9 cellular contexts compared by ENCODE assay signal in the genomic region with DNA sequence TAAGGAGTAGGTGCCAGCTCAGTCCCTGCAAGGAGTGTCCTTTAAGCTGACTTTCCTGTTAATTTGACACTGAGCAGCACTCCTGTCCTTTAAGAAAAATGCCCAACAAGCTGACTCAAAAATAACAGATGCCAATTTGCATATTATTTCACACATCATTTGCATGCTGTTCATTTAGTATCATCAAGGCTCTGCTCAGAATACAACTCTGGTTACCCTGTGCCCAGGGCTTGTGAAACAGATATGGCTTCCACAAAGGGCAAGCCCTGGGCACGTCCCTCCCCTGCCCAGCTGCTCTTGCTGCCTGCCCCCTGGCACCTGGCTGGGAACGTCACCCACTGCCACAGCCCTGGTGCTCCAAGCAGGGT. TPM values are rescaled to one million over a fixed set of nuclear protein-coding genes. Genes with fewer than 3 reads are reported as not detected.
A peak's percentile ranks its signal among the peaks of the same experiment; 100 is the strongest.
DNase-seq lines count a peak whose midpoint lies in the region; ATAC-seq, FAIRE-seq and TF ChIP-seq lines count a peak whose summit lies in the region.
"Had no signal": no experiment of that assay in that cellular context is flagged by ENCODE, and none has a peak within 500 bp of the region (broad histone marks: within the 10 kb centered on the region; RNA-seq: fewer than 3 reads in every experiment).

No MANE protein-coding gene starts in this region.

- no peaks in the 10 kb centered on the region for H3K23me2 ChIP-seq in H1 (ENCODE audit: low read depth, low read length)

- no peak overlapping the region for H2BK12ac ChIP-seq in H1 (ENCODE audit: low read depth, low read length)

- no peak overlapping the region for H3K14ac ChIP-seq in H1 (ENCODE audit: insufficient read length)

- no peak for TF ChIP-seq CTCF in H1 (IDR thresholded peaks at IDR 0.05; ENCODE audit: control extremely low read depth in 1 of 3, insufficient read depth in 1 of 3, low read depth in 1 of 3, low read length in 3 of 3)

- no peak overlapping the region for H3K9ac ChIP-seq in H1 (replicated peaks in 1 of 4; ENCODE audit: extremely low read depth in 1 of 4, low read depth in 3 of 4, low read length in 3 of 4)

- H3K23ac ChIP-seq in H1 (ENCODE audit: insufficient read length), result no peak overlapping the region

- no peaks in the 10 kb centered on the region for H3K79me1 ChIP-seq in H1 (ENCODE audit: low read depth, low read length)

- no peak overlapping the region for H3K56ac ChIP-seq in H1 (replicated peaks; ENCODE audit: insufficient read length, low read depth, low read length)

- peaks cover 0 to 28% (median under 1%) of the 10 kb centered on the region in 4 donors for H3K4me1 Mint-ChIP-seq in naive thymus-derived CD8-positive, alpha-beta T cell

- no peak overlapping the region for H2AFZ ChIP-seq in H1 (ENCODE audit: low read length)

- no peak overlapping the region for H3K18ac ChIP-seq in H1 (ENCODE audit: extremely low read depth, low read length)

- no peak overlapping the region for H3K4me3 ChIP-seq in H1 (ENCODE audit: extremely low read depth in 1 of 4, insufficient read depth in 2 of 4, low read depth in 3 of 4, low read length in 4 of 4)
- H3K4me3 ChIP-seq: prostate gland had no signal

- peak overlapping the region; percentile 35; the same call in 1 of the 2 replicates for H2BK5ac ChIP-seq in H1 (ENCODE audit: low read depth, low read length)

- no peak overlapping the region for H4K5ac ChIP-seq in H1 (ENCODE audit: insufficient read length, low read depth, low read length)

- H3K27ac Mint-ChIP-seq in naive thymus-derived CD8-positive, alpha-beta T cell, result no peak overlapping the region

- H2BK20ac ChIP-seq in H1 (ENCODE audit: low read length), result no peak overlapping the region

- no peaks in the 10 kb centered on the region for H4K20me1 ChIP-seq in H1 (replicated peaks in 1 of 2; ENCODE audit: control insufficient read depth in 1 of 2, insufficient read depth in 2 of 2, low read length in 2 of 2)

- no peaks in the 10 kb centered on the region for H3K9me3 Mint-ChIP-seq in naive thymus-derived CD8-positive, alpha-beta T cell

- no peak overlapping the region for H3K4me3 Mint-ChIP-seq in naive thymus-derived CD8-positive, alpha-beta T cell

- CTCF ChIA-PET in H1 (lab: Charles Lee; ENCODE audit: partially characterized antibody), result interaction anchor here (0.6 to 7.0 kb wide), 16 partner anchors 8 to 193 kb away, joined by 3 to 80 read pairs (median 4); a partner anchor contains a TSS

- no peak for TF ChIP-seq RAD21 in H1 (IDR thresholded peaks at IDR 0.05 in 1 of 2, conservative IDR thresholded peaks at IDR 0.05 in 1 of 2; ENCODE audit: low read depth in 2 of 2, low read length in 2 of 2)

- no peaks in the 10 kb centered on the region for H3K36me3 ChIP-seq in H1 (ENCODE audit: control insufficient read depth in 2 of 4, insufficient read depth in 4 of 4, low read length in 3 of 4)
- H3K36me3 ChIP-seq: prostate gland had no signal

- peak overlapping the region; percentile 12 for H4K91ac ChIP-seq in H1 (replicated peaks; ENCODE audit: insufficient read length, low read length)

- H3K36me3 Mint-ChIP-seq in naive thymus-derived CD8-positive, alpha-beta T cell, result no peaks in the 10 kb centered on the region

- no peak overlapping the region for H3K4ac ChIP-seq in H1 (replicated peaks; ENCODE audit: insufficient read length, low read depth, low read length)

- no peaks in the 10 kb centered on the region for H3K79me2 ChIP-seq in H1 (ENCODE audit: control insufficient read depth in 1 of 2, insufficient read depth in 2 of 2, low read length in 2 of 2)

- no peak overlapping the region for H2BK120ac ChIP-seq in H1 (replicated peaks; ENCODE audit: low read depth, low read length)

- TF ChIP-seq POLR2A in GM12891 (IDR thresholded peaks at IDR 0.05; ENCODE audit: low read depth, low read length), result no peak
- no peak for TF ChIP-seq POLR2A in H1 (IDR thresholded peaks at IDR 0.05; ENCODE audit: control extremely low read depth in 1 of 2, low read depth in 2 of 2, low read length in 2 of 2)

- POLR2A ChIA-PET in H1 (lab: Charles Lee; ENCODE audit: partially characterized antibody), result interaction anchor here (1.2 to 2.9 kb wide), 3 partner anchors 8 to 253 kb away, joined by 3 to 15 read pairs (median 4); no protein-coding TSS in a partner anchor
- POLR2A ChIA-PET in naive thymus-derived CD8-positive, alpha-beta T cell (lab: Charles Lee), result interaction anchor here (0.6 kb wide), 1 partner anchor 115 kb away, joined by 7 read pairs; no protein-coding TSS in a partner anchor

- DNase-seq in GM12891 (ENCODE audit: insufficient read length, low spot score) (no peak), H1 (ENCODE audit: low read depth in 1 of 2, low spot score in 2 of 2) (no peak), NCI-H2081 treated with DMSO at 0.1 percent for 48 hours (lab: John Stamatoyannopoulos, UW) (no peak), dermis blood vessel endothelial cell (no peak)
- no peak for DNase-seq in naive thymus-derived CD8-positive, alpha-beta T cell
- DNase-seq in effector CD8-positive, alpha-beta T cell (lab: John Stamatoyannopoulos, UW), result no peak

- H3K27me3 Mint-ChIP-seq in naive thymus-derived CD8-positive, alpha-beta T cell, result peaks cover 0 to 17% (median 3%) of the 10 kb centered on the region in 5 donors

- peak; percentile 32 for ATAC-seq in GM19452 (IDR thresholded peaks at IDR 0.05; ENCODE audit: unreplicated experiment)
- ATAC-seq in HG03066 (IDR thresholded peaks at IDR 0.05; ENCODE audit: low read depth, unreplicated experiment), result peak; percentile 33
- ATAC-seq in naive thymus-derived CD8-positive, alpha-beta T cell, result no peak

- no peak overlapping the region for H4K8ac ChIP-seq in H1 (ENCODE audit: extremely low read depth, insufficient read depth, low read length)

- no peaks in the 10 kb centered on the region for H3K9me3 ChIP-seq in H1 (ENCODE audit: insufficient read depth in 2 of 2, low read depth in 1 of 2, low read length in 1 of 2)
- H3K9me3 ChIP-seq: prostate gland had no signal

- H2AK5ac ChIP-seq in H1 (ENCODE audit: low read depth, low read length), result no peak overlapping the region

- H2BK15ac ChIP-seq in H1 (ENCODE audit: low read length), result no peak overlapping the region

- FAIRE-seq in GM12891 (lab: Jason Lieb, UNC) (no peak), H1 (lab: Jason Lieb, UNC) (no peak)

- H3K27me3 ChIP-seq in H1 (replicated peaks in 1 of 4; ENCODE audit: control insufficient read depth in 3 of 4, extremely low read depth in 1 of 4, insufficient read depth in 3 of 4, low read length in 3 of 4), result no peaks in the 10 kb centered on the region; a peak in 1 of 7 replicates

- WGBS in H1 (ENCODE audit: extremely low coverage in 1 of 2, insufficient coverage in 1 of 2, insufficient read length in 1 of 2, insufficient replicate concordance in 2 of 2, low coverage in 1 of 2, low lambda C conversion rate in 2 of 2, missing lambda C conversion rate in 1 of 2), 2 experiments, result 81% methylated on average over 2 of the region's 2 CpGs; no CpG with 5 or more reads in 1 of the 2 experiments

- TF ChIP-seq EP300 in H1 (IDR thresholded peaks at IDR 0.05; ENCODE audit: borderline replicate concordance in 1 of 2, low read depth in 2 of 2, low read length in 2 of 2), result no peak

- H3K4me1 ChIP-seq in H1 (replicated peaks in 1 of 4; ENCODE audit: control insufficient read depth in 3 of 4, insufficient read depth in 4 of 4, low read length in 3 of 4), result peaks cover 0 to 7% (median 4%) of the 10 kb centered on the region in 4 experiments; a peak in 4 of 7 replicates
- H3K4me1 ChIP-seq: prostate gland had no signal

- H3K4me2 ChIP-seq in H1 (ENCODE audit: insufficient read depth in 1 of 2, low read depth in 2 of 2, low read length in 2 of 2), result no peak overlapping the region

- H3K27ac ChIP-seq in H1 (ENCODE audit: low read depth, low read length), result no peak overlapping the region
- H3K27ac ChIP-seq: prostate gland had no signal

TF ChIP-seq in GM12891, 5 proteins besides CTCF, POLR2A, EP300 and RAD21:
- no peak for TF ChIP-seq SPI1 (IDR thresholded peaks at IDR 0.05; ENCODE audit: low read depth, low read length)
- no peak; the same call in 1 of the 2 replicates for TF ChIP-seq POLR2AphosphoS5 (IDR thresholded peaks at IDR 0.05; ENCODE audit: low read depth, low read length)
- TF ChIP-seq POU2F2 (IDR thresholded peaks at IDR 0.05; ENCODE audit: low read depth, low read length), result peak; percentile 95
- TF ChIP-seq TAF1 (IDR thresholded peaks at IDR 0.05; ENCODE audit: low read depth, low read length), result 0 out of 2 replicates have a peak, but pooled peaks have one; percentile 24

TF ChIP-seq in H1, 55 proteins besides CTCF, POLR2A, EP300 and RAD21:
- TF ChIP-seq, protein P1, sequence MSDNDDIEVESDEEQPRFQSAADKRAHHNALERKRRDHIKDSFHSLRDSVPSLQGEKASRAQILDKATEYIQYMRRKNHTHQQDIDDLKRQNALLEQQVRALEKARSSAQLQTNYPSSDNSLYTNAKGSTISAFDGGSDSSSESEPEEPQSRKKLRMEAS (IDR thresholded peaks at IDR 0.05), result no peak
- TF ChIP-seq SIX5 (IDR thresholded peaks at IDR 0.05; ENCODE audit: low read depth, low read length), result no peak
- TF ChIP-seq RNF2 (IDR thresholded peaks at IDR 0.05; ENCODE audit: borderline replicate concordance, low read depth, low read length, missing control alignments, poor library complexity, severe bottlenecking), result no peak

RNA-seq across cellular contexts. Expression of a gene that starts 10.3 kb away (rescaled TPM):
- polyA plus RNA-seq in GM12891 (2012; ENCODE audit: low read depth, missing spikeins), result 8.7 TPM
- 2.8 and 3.0 TPM in 2 replicates for total RNA-seq in H1 (2021; fragmentation: NEBNext Ultra II Directional; extraction: Animal tissue kit (Norgen Biotek cat#: 25700))
- polyA plus RNA-seq in H1 (2011; rRNA removed), result 3.7 and 4.5 TPM in 2 replicates
- polyA plus RNA-seq in H1 (2011; cell fraction: cytosol; rRNA removed), result 2.1 TPM
- 5.4 TPM for polyA plus RNA-seq in H1 (2011; cell fraction: nucleus; rRNA removed)
- polyA plus RNA-seq in H1 (2012, experiment 1 of 2), result 2.8 to 4.4 TPM (median 3.5 TPM) in 4 replicates
- polyA plus RNA-seq in H1 (2012, experiment 2 of 2), result 1.6 TPM
- polyA plus RNA-seq in H1 (2013, experiment 1 of 2), result 1.7 TPM
- polyA plus RNA-seq in H1 (2013, experiment 2 of 2), result 1.9 TPM
- 5.4 and 9.2 TPM in 2 replicates for polyA minus RNA-seq in H1 (2011; rRNA and poly(A)+ RNA removed)
- polyA minus RNA-seq in H1 (2011; cell fraction: cytosol; rRNA and poly(A)+ RNA removed), result 3.9 TPM
- polyA minus RNA-seq in H1 (2011; cell fraction: nucleus; rRNA and poly(A)+ RNA removed), result 4.1 TPM
- total RNA-seq in naive thymus-derived CD8-positive, alpha-beta T cell, result under 1 TPM in 1 of 2 experiments, not detected in 1; 0.08 TPM
- not detected for polyA plus RNA-seq in naive thymus-derived CD8-positive, alpha-beta T cell
- total RNA-seq in dermis blood vessel endothelial cell, result 1.7 and 3.6 TPM in 2 replicates

Comparison
In these comparisons a context has a peak if more than half of its experiments do, and no peak if none do; other contexts are left out.
1. ATAC-seq: peak in GM19452 (single experiment) and HG03066 (single experiment); none in naive thymus-derived CD8-positive, alpha-beta T cell (0 of 2).